1 cellular context compared by ENCODE assay signal in genomic region chr17:19249681-19250080, GRCh38.
TF ChIP-seq lines count a peak whose summit lies in the region.

No MANE protein-coding gene starts in this region.

TF ChIP-seq in GM23338, 12 proteins besides CTCF, POLR2A, EP300 and RAD21 (continued from another document):
- TF ChIP-seq ETS1 (IDR thresholded peaks at IDR 0.05) (no peak), CREB1 (CRISPR knock-in tag; IDR thresholded peaks at IDR 0.05; ENCODE audit: low read depth) (no peak), NANOG (IDR thresholded peaks at IDR 0.05; ENCODE audit: borderline replicate concordance) (no peak), POLR2AphosphoS5 (IDR thresholded peaks at IDR 0.05; ENCODE audit: low read depth) (no peak), EZH2 (IDR thresholded peaks at IDR 0.05; ENCODE audit: low read depth, unreplicated experiment) (no peak), REST (IDR thresholded peaks at IDR 0.05; ENCODE audit: unreplicated experiment) (no peak), STAT1 (IDR thresholded peaks at IDR 0.05; ENCODE audit: unreplicated experiment) (no peak)
